ENCODE assay signal across 2 cellular contexts in the genomic region with DNA sequence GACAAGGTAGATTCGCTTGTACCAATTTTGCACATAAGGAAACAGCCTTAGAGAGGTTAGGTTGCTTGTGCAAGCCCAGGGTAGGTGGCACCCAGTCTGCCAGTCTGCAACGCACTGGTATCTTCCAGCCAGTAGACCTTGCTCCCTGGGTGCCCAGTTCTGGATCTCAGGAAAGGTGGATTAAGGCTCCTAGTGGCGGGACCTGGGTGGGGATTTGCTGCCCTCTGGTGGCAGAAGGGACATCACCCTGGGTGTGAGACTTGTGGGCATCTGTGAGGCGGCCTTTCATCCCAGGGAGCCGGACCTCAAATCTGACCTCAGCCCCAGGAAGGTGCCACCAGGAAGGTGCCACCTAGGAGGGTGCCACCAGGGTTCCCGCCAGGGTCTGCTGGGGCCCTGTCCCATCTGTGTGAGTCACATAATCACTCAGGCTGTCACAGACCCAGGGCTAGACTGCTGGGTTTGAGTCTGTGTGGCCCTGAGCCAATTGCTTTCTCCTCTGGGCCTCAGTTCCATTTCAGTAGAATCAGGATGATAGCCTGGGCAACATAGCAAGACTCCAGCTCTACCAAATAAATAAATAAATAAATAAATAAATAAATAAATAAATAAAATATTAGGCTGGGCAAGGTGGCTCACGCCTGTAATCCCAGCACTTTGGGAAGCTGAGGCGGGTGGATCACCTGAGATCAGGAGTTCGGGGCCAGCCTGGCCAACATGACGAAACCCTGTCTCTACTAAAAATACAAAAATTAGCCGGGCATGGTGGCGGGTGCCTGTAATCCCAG.
TF ChIP-seq lines count a peak whose summit lies in the region.

No MANE protein-coding gene starts in this region.

TF ChIP-seq in HEK293T, 16 proteins besides CTCF, POLR2A, EP300 and RAD21:
- TF ChIP-seq HDGF (IDR thresholded peaks at IDR 0.05; ENCODE audit: borderline replicate concordance) (0 out of 2 replicates have a peak, but pooled peaks have one; percentile 20), FOXK2 (IDR thresholded peaks at IDR 0.05) (no peak)
TF ChIP-seq in HEK293T: peak in this region for 1.

TF ChIP-seq in H1, 55 proteins besides CTCF, POLR2A, EP300 and RAD21:
- no peak for TF ChIP-seq POU5F1 (IDR thresholded peaks at IDR 0.05; ENCODE audit: low read depth, low read length)
- 0 out of 2 replicates have a peak, but pooled peaks have one; percentile 10 for TF ChIP-seq TBP (IDR thresholded peaks at IDR 0.05; ENCODE audit: low read depth, low read length)
- peak in 1 of 2 experiments; percentile 49; a peak in 1 of 4 replicates for TF ChIP-seq SIN3A (conservative IDR thresholded peaks at IDR 0.05 in 1 of 2, IDR thresholded peaks at IDR 0.05 in 1 of 2; ENCODE audit: low read depth in 1 of 2, low read length in 2 of 2)
